Comparison of ENCODE assay signal across 1 cellular context in genomic region chr12:76081909-76082308, GRCh38.
TF ChIP-seq lines count a peak whose summit lies in the region.

No MANE protein-coding gene starts in this region.

TF ChIP-seq in GM12878, 131 proteins besides CTCF, POLR2A, EP300 and RAD21 (continued from another document):
- TF ChIP-seq ATF2 (IDR thresholded peaks at IDR 0.05; ENCODE audit: low read length) (no peak), HDGF (IDR thresholded peaks at IDR 0.05) (no peak)
